In the genomic region with DNA sequence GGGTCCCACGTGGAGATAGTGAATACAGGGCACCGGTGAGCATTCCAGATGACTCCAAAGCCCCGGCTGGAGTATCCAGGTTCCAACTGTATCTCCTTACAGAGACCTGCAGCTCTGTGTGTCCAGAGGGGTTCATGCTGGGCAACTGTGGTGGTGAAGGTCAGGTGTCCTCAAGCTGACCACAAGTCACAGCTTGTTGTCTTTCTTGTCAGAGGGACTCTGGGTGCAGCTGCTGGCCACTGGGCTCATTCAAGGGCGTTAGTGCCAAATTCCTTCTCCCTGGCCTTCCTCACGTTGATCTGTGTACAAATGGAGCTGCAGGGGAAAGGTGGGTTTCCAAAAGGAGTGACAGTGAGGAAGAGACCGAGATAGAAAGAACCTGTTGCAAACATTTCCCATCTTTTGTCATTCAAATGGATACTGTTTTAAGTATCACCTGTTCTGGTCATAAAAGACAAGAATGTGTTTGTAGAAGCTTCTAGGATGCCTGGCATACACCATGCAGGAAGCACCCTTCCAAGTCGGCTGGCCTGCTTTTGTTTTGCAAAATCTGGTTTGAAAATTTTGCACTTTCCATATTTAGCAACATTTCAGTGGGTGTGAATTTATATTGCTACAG, we compare ENCODE assay signal across 21 cellular contexts. TPM values are rescaled to one million over a fixed set of nuclear protein-coding genes. Genes with fewer than 3 reads are reported as not detected.
DNase-seq lines count a peak whose midpoint lies in the region; TF ChIP-seq lines count a peak whose summit lies in the region.
"Had no signal": no experiment of that assay in that cellular context is flagged by ENCODE, and none has a peak within 500 bp of the region (broad histone marks: within the 10 kb centered on the region; RNA-seq: fewer than 3 reads in every experiment).

No MANE protein-coding gene starts in this region.

- H3K27me3 ChIP-seq in ascending aorta = no peaks in the 10 kb centered on the region
- H3K27me3 ChIP-seq: MG63 had no signal

- peaks cover 0 to 17% of the 10 kb centered on the region in 2 donors for H3K4me1 ChIP-seq in ascending aorta

- TF ChIP-seq CTCF in ascending aorta (IDR thresholded peaks at IDR 0.05) = no peak

- intact Hi-C loops in ascending aorta (cut with DNase I) = no loop called here

- DNase-seq in NCI-H345 (lab: John Stamatoyannopoulos, UW) = peak; percentile 15
- DNase-seq in NCI-H345 treated with DMSO at 0.1 percent for 48 hours (lab: John Stamatoyannopoulos, UW; ENCODE audit: unreplicated experiment) = no peak
- DNase-seq in NCI-H69 (lab: John Stamatoyannopoulos, UW) = peak; percentile 14
- DNase-seq in mesenteric fat pad (ENCODE audit: low spot score) = peak; percentile 65
- DNase-seq in germinal center (ENCODE audit: low spot score) = no peak
- DNase-seq in activated T-cell treated with anti-CD3 and anti-CD28 coated beads, Interleukin-2, amount 50 U/mL, for 1 hour = no peak
- DNase-seq in ascending aorta (ENCODE audit: low spot score in 2 of 2) = no peak
- DNase-seq: 8988T, DMS53, GDM1, MG63, NCI-H1092, NCI-H1436, NCI-H2029, NCI-H446 treated with DMSO at 0.1 percent for 48 hours, NCI-H526 treated with DMSO at 0.1 percent for 48 hours, SHP77 treated with DMSO at 0.1 percent for 48 hours, SW 1271 had no signal

- no peak overlapping the region for H3K4me3 ChIP-seq in ascending aorta
- H3K4me3 ChIP-seq: K562, MG63, SK-N-MC had no signal

- no peak overlapping the region for H3K27ac ChIP-seq in ascending aorta
- H3K27ac ChIP-seq: RWPE1, SK-N-MC had no signal

- H3K9me3 ChIP-seq in ascending aorta = no peaks in the 10 kb centered on the region
- H3K9me3 ChIP-seq: MG63 had no signal

- H3K36me3 ChIP-seq in ascending aorta = no peaks in the 10 kb centered on the region
- H3K36me3 ChIP-seq: MG63 had no signal

RNA-seq across cellular contexts. Expression of gene CEMIP, which starts 52.5 kb away (rescaled TPM):
- total RNA-seq in mesenteric fat pad (5.9 TPM), ascending aorta (not detected)

Comparison
In these comparisons a context has a peak if more than half of its experiments do, and no peak if none do; other contexts are left out.
1. DNase-seq: peak in NCI-H345 (single experiment), NCI-H69 (single experiment) and mesenteric fat pad (single experiment); none in NCI-H345 treated with DMSO at 0.1 percent for 48 hours (single experiment), germinal center (single experiment), activated T-cell treated with anti-CD3 and anti-CD28 coated beads, Interleukin-2, amount 50 U/mL, for 1 hour (single experiment) and ascending aorta (0 of 2).